ENCODE assay signal across 8 cellular contexts in the genomic region with DNA sequence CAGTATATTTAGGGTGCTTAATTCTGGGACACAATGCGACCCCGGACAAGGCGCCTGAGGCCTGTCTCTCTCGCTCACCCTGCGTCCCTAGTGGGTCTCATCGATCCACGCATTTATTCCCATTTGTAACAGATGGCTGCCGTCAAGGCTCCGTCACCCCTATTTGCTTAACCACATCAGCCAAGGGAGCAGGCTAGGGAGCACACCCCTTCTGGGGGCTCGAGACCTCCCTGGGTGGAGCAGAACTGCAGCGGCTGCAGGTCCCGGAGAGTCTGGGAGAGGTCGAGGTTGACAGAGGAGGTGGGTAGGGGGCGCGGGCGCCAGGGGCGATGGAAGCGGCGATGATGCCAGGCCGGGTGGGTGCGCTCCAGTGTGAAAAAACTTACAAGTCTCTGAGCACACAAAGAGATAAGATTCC.
A peak's percentile ranks its signal among the peaks of the same experiment; 100 is the strongest.
DNase-seq lines count a peak whose midpoint lies in the region; ATAC-seq and TF ChIP-seq lines count a peak whose summit lies in the region.

No MANE protein-coding gene starts in this region.

- TF ChIP-seq CTCF in NB4 (IDR thresholded peaks at IDR 0.05; ENCODE audit: low read depth, low read length) (no peak), foreskin fibroblast (IDR thresholded peaks at IDR 0.05; ENCODE audit: low read depth, low read length) (no peak)

- DNase-seq in D341Med (ENCODE audit: low spot score) = peak; percentile 51
- peak; percentile 37 for DNase-seq in NB4 (ENCODE audit: low read depth)
- DNase-seq in activated T-cell treated with anti-CD3 and anti-CD28 coated beads, Interleukin-2, amount 50 U/mL, for 48 hours = peak; percentile 44 to 51
- peak in 1 of 2 donors; percentile 15 for DNase-seq in foreskin fibroblast
- peak in 31 of 56 donors; percentile 5 to 58 (median 28) for DNase-seq in nucleus accumbens (lab: John Stamatoyannopoulos, UW)

- ATAC-seq in HG02763 (IDR thresholded peaks at IDR 0.05; ENCODE audit: unreplicated experiment) (no peak), HG02884 (IDR thresholded peaks at IDR 0.05; ENCODE audit: unreplicated experiment) (no peak), GM21619 (IDR thresholded peaks at IDR 0.05; ENCODE audit: unreplicated experiment) (no peak)

- TF ChIP-seq POLR2A in NB4 (IDR thresholded peaks at IDR 0.05; ENCODE audit: extremely low read depth, insufficient read length) = no peak

- H3K4me3 ChIP-seq in NB4 (ENCODE audit: low read depth, low read length) = peak overlapping the region; percentile 94
- H3K4me3 ChIP-seq in foreskin fibroblast (ENCODE audit: low read depth in 1 of 2, low read length in 2 of 2) = peak overlapping the region; percentile 89 to 90
